Comparison of ENCODE assay signal across 1 cellular context in the genomic region with DNA sequence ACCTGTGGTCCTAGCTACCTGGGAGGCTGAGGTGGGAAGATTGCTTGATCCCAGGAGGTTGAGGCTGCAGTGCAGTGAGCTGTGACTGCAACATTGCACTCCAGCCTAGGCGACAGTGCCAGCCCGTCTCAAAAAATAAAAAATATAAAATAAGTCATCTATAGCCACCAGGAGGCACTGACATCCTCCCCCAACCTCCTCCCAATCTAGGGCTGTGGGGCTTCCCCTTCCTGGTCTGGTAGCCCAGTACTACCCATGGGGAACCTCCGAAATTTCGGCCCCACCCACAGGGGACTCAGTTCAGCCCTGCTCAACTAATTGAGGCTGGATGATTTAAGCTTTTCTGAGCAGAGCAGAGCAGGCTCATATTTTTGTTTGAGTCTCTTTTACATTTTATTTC.
TF ChIP-seq lines count a peak whose summit lies in the region.

No MANE protein-coding gene starts in this region.

TF ChIP-seq in liver, 16 proteins besides CTCF, POLR2A, EP300 and RAD21:
- no peak for TF ChIP-seq FOXA2 (IDR thresholded peaks at IDR 0.05)
- TF ChIP-seq HNF4A (conservative IDR thresholded peaks at IDR 0.05), result no peak
- no peak for TF ChIP-seq RXRA (IDR thresholded peaks at IDR 0.05)
- TF ChIP-seq, protein P1, sequence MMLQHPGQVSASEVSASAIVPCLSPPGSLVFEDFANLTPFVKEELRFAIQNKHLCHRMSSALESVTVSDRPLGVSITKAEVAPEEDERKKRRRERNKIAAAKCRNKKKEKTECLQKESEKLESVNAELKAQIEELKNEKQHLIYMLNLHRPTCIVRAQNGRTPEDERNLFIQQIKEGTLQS (IDR thresholded peaks at IDR 0.05), result no peak
- TF ChIP-seq REST (IDR thresholded peaks at IDR 0.05), result no peak
- TF ChIP-seq YY1 (IDR thresholded peaks at IDR 0.05), result no peak
